ENCODE assay signal across 26 cellular contexts in the genomic region with DNA sequence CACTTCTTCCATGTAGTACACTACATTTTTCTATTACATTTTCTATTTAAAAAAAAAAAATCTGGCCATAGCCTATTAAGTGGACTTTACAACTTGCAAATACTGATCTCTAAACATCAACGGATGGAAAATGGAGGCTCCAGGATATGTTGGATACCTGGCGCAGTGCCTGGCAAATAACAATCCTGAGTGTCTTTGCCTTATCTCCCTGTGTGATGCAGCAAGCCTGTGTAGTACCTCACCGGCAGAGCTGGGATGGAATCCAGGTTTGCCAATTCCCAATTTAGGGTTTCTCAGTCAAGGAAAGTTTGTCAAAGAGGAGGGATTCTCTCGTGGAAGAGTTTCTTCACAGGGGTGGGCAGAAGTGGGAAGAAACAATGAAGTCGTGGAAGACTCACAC.
"Had no signal": no experiment of that assay in that cellular context is flagged by ENCODE, and none has a peak within 500 bp of the region (broad histone marks: within the 10 kb centered on the region; RNA-seq: fewer than 3 reads in every experiment).

No MANE protein-coding gene starts in this region.

- ATAC-seq: activated CD4-positive, alpha-beta T cell treated with anti-CD3 and anti-CD28 coated beads for 36 hours; activated naive CD4-positive, alpha-beta T cell treated with anti-CD3 and anti-CD28 coated beads, Interleukin-2, amount 50 U/mL, for 72 hours; activated T-cell treated with anti-CD3 and anti-CD28 coated beads, Interleukin-2, amount 50 U/mL, for 72 hours; effector memory CD8-positive, alpha-beta T cell; foreskin keratinocyte; left lobe of liver; sciatic nerve; stimulated activated effector memory CD8-positive, alpha-beta T cell treated with anti-CD3 and anti-CD28 coated beads, Interleukin-12 subunit alpha, Interleukin-12 subunit beta, amount 100 ng/mL, for 72 hours had no signal

- H3K9me3 ChIP-seq: heart right ventricle, thoracic aorta, vagina had no signal

- H2AFZ ChIP-seq: parathyroid adenoma had no signal

- H3K27ac ChIP-seq: cardiac muscle cell, coronary artery, foreskin keratinocyte, parathyroid adenoma, skin epidermis, thoracic aorta, vagina had no signal

- H3K79me2 ChIP-seq: parathyroid adenoma had no signal

- H3K4me1 ChIP-seq: foreskin keratinocyte, parathyroid adenoma had no signal

- H3K9ac ChIP-seq: parathyroid adenoma had no signal

- H3K4me3 ChIP-seq: cardiac muscle cell, coronary artery, heart right ventricle, lung, skin epidermis, thoracic aorta, vagina had no signal

- H3K27me3 ChIP-seq: cardiac muscle cell, foreskin keratinocyte, heart right ventricle, vagina had no signal

- H3K36me3 ChIP-seq: cardiac muscle cell, heart right ventricle, thoracic aorta, vagina had no signal

- DNase-seq: activated CD4-positive, alpha-beta T cell treated with anti-CD3 and anti-CD28 coated beads for 36 hours; activated CD4-positive, CD25-positive, alpha-beta regulatory T cell; activated naive CD4-positive, alpha-beta T cell; activated T-cell treated with anti-CD3 and anti-CD28 coated beads for 4 hours; activated T-cell treated with anti-CD3 and anti-CD28 coated beads, Interleukin-2, amount 50 U/mL, for 72 hours; anterior cingulate cortex; effector memory CD8-positive, alpha-beta T cell; erythroblast; foreskin keratinocyte; heart right ventricle; naive B cell; nephron progenitor cell; nucleus accumbens; stimulated activated CD4-positive, alpha-beta T cell treated with anti-CD3 and anti-CD28 coated beads, Interleukin-12 subunit alpha, Interleukin-12 subunit beta, amount 100 ng/mL, for 4 hours; stimulated activated CD4-positive, alpha-beta T cell treated with anti-CD3 and anti-CD28 coated beads, Interleukin-4, amount 100 ng/mL, for 24 hours had no signal
